11 cellular contexts compared by ENCODE assay signal in genomic region chr3:122246214-122246613, GRCh38.
A peak's percentile ranks its signal among the peaks of the same experiment; 100 is the strongest.
DNase-seq lines count a peak whose midpoint lies in the region; ATAC-seq and TF ChIP-seq lines count a peak whose summit lies in the region.
"Had no signal": no experiment of that assay in that cellular context is flagged by ENCODE, and none has a peak within 500 bp of the region (broad histone marks: within the 10 kb centered on the region; RNA-seq: fewer than 3 reads in every experiment).

No MANE protein-coding gene starts in this region.

- H3K36me3 ChIP-seq in esophagus squamous epithelium = no peaks in the 10 kb centered on the region
- H3K36me3 ChIP-seq: BE2C had no signal

- no peaks in the 10 kb centered on the region for H3K9me3 Mint-ChIP-seq in activated T-cell treated with anti-CD3 and anti-CD28 coated beads, Interleukin-2, amount 50 U/mL, for 24 hours
- no peaks in the 10 kb centered on the region for H3K9me3 Mint-ChIP-seq in T-cell
- no peaks in the 10 kb centered on the region for H3K9me3 Mint-ChIP-seq in stimulated activated naive CD8-positive, alpha-beta T cell treated with anti-CD3 and anti-CD28 coated beads, Interleukin-15, amount 100 ng/mL, for 72 hours

- intact Hi-C loops in esophagus squamous epithelium (cut with DNase I) = no loop called here

- H3K4me3 ChIP-seq in fibroblast of the aortic adventitia (ENCODE audit: low read depth, low read length) (no peak overlapping the region), esophagus squamous epithelium (peak overlapping the region in 1 of 4 donors; percentile 38)

- POLR2A ChIA-PET in T-cell (lab: Charles Lee) = no interaction called here

- CTCF ChIA-PET in T-cell (lab: Charles Lee) = interaction anchor here in 1 of 2 donors (0.9 kb wide), 1 partner anchor 13 kb away, joined by 3 read pairs; no protein-coding TSS in a partner anchor

- peaks cover 26% of the 10 kb centered on the region for H3K4me1 Mint-ChIP-seq in activated T-cell treated with anti-CD3 and anti-CD28 coated beads, Interleukin-2, amount 50 U/mL, for 24 hours (ENCODE audit: low read depth)
- peaks cover 0 to 18% (median 12%) of the 10 kb centered on the region in 3 donors for H3K4me1 Mint-ChIP-seq in T-cell
- peaks cover 15% of the 10 kb centered on the region for H3K4me1 Mint-ChIP-seq in stimulated activated naive CD8-positive, alpha-beta T cell treated with anti-CD3 and anti-CD28 coated beads, Interleukin-15, amount 100 ng/mL, for 72 hours

- no peak for DNase-seq in activated T-cell treated with anti-CD3 and anti-CD28 coated beads, Interleukin-2, amount 50 U/mL, for 24 hours
- no peak for DNase-seq in activated T-cell treated with anti-CD3 and anti-CD28 coated beads, Interleukin-2, amount 50 U/mL, for 1 hour
- DNase-seq in T-cell (no peak), fibroblast of the aortic adventitia (ENCODE audit: low read depth) (peak; percentile 18), GM03348 (ENCODE audit: low spot score) (no peak), NCI-H187 treated with DMSO at 0.1 percent for 48 hours (lab: John Stamatoyannopoulos, UW) (no peak), esophagus squamous epithelium (lab: John Stamatoyannopoulos, UW) (no peak)
- DNase-seq in stimulated activated naive CD8-positive, alpha-beta T cell treated with anti-CD3 and anti-CD28 coated beads, Interleukin-15, amount 100 ng/mL, for 72 hours = no peak
- DNase-seq: BE2C, NCI-H69 had no signal

- peak overlapping the region in 1 of 4 donors; percentile 15 for H3K27ac ChIP-seq in esophagus squamous epithelium

- no peaks in the 10 kb centered on the region for H3K9me3 ChIP-seq in esophagus squamous epithelium
- H3K9me3 ChIP-seq: BE2C had no signal

- H3K4me3 Mint-ChIP-seq in activated T-cell treated with anti-CD3 and anti-CD28 coated beads, Interleukin-2, amount 50 U/mL, for 24 hours = peak overlapping the region; percentile 52
- peak overlapping the region; percentile 65 to 70 (median 66) for H3K4me3 Mint-ChIP-seq in T-cell
- peak overlapping the region; percentile 48 to 77 for H3K4me3 Mint-ChIP-seq in stimulated activated naive CD8-positive, alpha-beta T cell treated with anti-CD3 and anti-CD28 coated beads, Interleukin-15, amount 100 ng/mL, for 72 hours

- no peak for ATAC-seq in T-cell (replicated peaks in 1 of 4)
- ATAC-seq in stimulated activated naive CD8-positive, alpha-beta T cell treated with anti-CD3 and anti-CD28 coated beads, Interleukin-15, amount 100 ng/mL, for 72 hours = no peak
- ATAC-seq: esophagus mucosa had no signal

- H3K27me3 ChIP-seq in esophagus squamous epithelium = no peaks in the 10 kb centered on the region

- WGBS in esophagus squamous epithelium, 2 donors = 39 to 46% methylated on average over 4 of the region's 4 CpGs

- TF ChIP-seq CTCF in fibroblast of the aortic adventitia (IDR thresholded peaks at IDR 0.05; ENCODE audit: insufficient read depth, low read length) = no peak
- TF ChIP-seq CTCF in esophagus squamous epithelium (IDR thresholded peaks at IDR 0.05) = no peak

- peaks cover 11% of the 10 kb centered on the region for H3K27me3 Mint-ChIP-seq in activated T-cell treated with anti-CD3 and anti-CD28 coated beads, Interleukin-2, amount 50 U/mL, for 24 hours
- H3K27me3 Mint-ChIP-seq in T-cell = peaks cover 6 to 8% of the 10 kb centered on the region in 2 donors
- peaks cover 29% of the 10 kb centered on the region for H3K27me3 Mint-ChIP-seq in stimulated activated naive CD8-positive, alpha-beta T cell treated with anti-CD3 and anti-CD28 coated beads, Interleukin-15, amount 100 ng/mL, for 72 hours

- H3K27ac Mint-ChIP-seq in activated T-cell treated with anti-CD3 and anti-CD28 coated beads, Interleukin-2, amount 50 U/mL, for 24 hours = peak overlapping the region; percentile 70
- peak overlapping the region in 1 of 2 donors; percentile 40 for H3K27ac Mint-ChIP-seq in T-cell
- H3K27ac Mint-ChIP-seq in stimulated activated naive CD8-positive, alpha-beta T cell treated with anti-CD3 and anti-CD28 coated beads, Interleukin-15, amount 100 ng/mL, for 72 hours = peak overlapping the region in 1 of 2 donors; percentile 88

- peaks cover 0 to 3% (median 0%) of the 10 kb centered on the region in 3 donors for H3K4me1 ChIP-seq in esophagus squamous epithelium
- H3K4me1 ChIP-seq: BE2C had no signal

- H3K36me3 Mint-ChIP-seq in activated T-cell treated with anti-CD3 and anti-CD28 coated beads, Interleukin-2, amount 50 U/mL, for 24 hours (ENCODE audit: low read depth) = no peaks in the 10 kb centered on the region
- H3K36me3 Mint-ChIP-seq in T-cell = no peaks in the 10 kb centered on the region

- TF ChIP-seq POLR2A in esophagus squamous epithelium (IDR thresholded peaks at IDR 0.05) = no peak
